Comparison of ENCODE assay signal across 1 cellular context in genomic region chr1:156623946-156624813, GRCh38.
TF ChIP-seq lines count a peak whose summit lies in the region.

No MANE protein-coding gene starts in this region.

TF ChIP-seq in K562, 482 proteins besides CTCF, POLR2A, EP300 and RAD21 (continued from another document and continues in another):
- TF ChIP-seq PCBP2 (IDR thresholded peaks at IDR 0.05; ENCODE audit: low read depth, low read length, poor library complexity, severe bottlenecking) (no peak), ARID3A (IDR thresholded peaks at IDR 0.05; ENCODE audit: borderline replicate concordance, low read depth, low read length) (no peak), GTF2A2 (tag; IDR thresholded peaks at IDR 0.05) (no peak), ZNF311 (CRISPR knock-in tag; IDR thresholded peaks at IDR 0.05) (no peak), ZBTB8A (IDR thresholded peaks at IDR 0.05; ENCODE audit: partially characterized antibody) (no peak), CREB1 (IDR thresholded peaks at IDR 0.05) (peak; percentile 91), CREB1 (CRISPR knock-in tag; IDR thresholded peaks at IDR 0.05) (peak; percentile 85), ZNF41 (CRISPR knock-in tag; conservative IDR thresholded peaks at IDR 0.05) (no peak), U2AF2 (optimal IDR thresholded peaks at IDR 0.05; ENCODE audit: low read depth, low read length) (no peak), HMG20A (CRISPR knock-in tag; conservative IDR thresholded peaks at IDR 0.05) (no peak), RB1 (IDR thresholded peaks at IDR 0.05; ENCODE audit: low read depth) (peak; percentile 69), ZKSCAN3 (CRISPR knock-in tag; IDR thresholded peaks at IDR 0.05) (no peak), LCOR (CRISPR knock-in tag; IDR thresholded peaks at IDR 0.05) (peak; percentile 57; the same call in 1 of the 2 replicates), MEF2D (tag; conservative IDR thresholded peaks at IDR 0.05; ENCODE audit: low read depth) (no peak), ZNF766 (CRISPR knock-in tag; conservative IDR thresholded peaks at IDR 0.05) (no peak), ZNF449 (CRISPR knock-in tag; IDR thresholded peaks at IDR 0.05) (no peak), WHSC1 (IDR thresholded peaks at IDR 0.05; ENCODE audit: low read length) (no peak), CTBP1 (IDR thresholded peaks at IDR 0.05; ENCODE audit: borderline replicate concordance) (peak; percentile 70; the same call in 1 of the 2 replicates), FIP1L1 (IDR thresholded peaks at IDR 0.05; ENCODE audit: low read depth, low read length, poor library complexity, severe bottlenecking) (peak; percentile 77), ESRRB (CRISPR knock-in tag; IDR thresholded peaks at IDR 0.05; ENCODE audit: borderline replicate concordance) (no peak), HMGXB4 (CRISPR knock-in tag; IDR thresholded peaks at IDR 0.05) (no peak), CHAMP1 (IDR thresholded peaks at IDR 0.05) (no peak), ZNF445 (CRISPR knock-in tag; IDR thresholded peaks at IDR 0.05; ENCODE audit: low read depth) (0 out of 2 replicates have a peak, but pooled peaks have one; percentile 22), ZNF143 (CRISPR knock-in tag; IDR thresholded peaks at IDR 0.05) (no peak; the same call in none of the 2 replicates), MCM5 (IDR thresholded peaks at IDR 0.05; ENCODE audit: low read depth) (no peak), ETV5 (CRISPR knock-in tag; IDR thresholded peaks at IDR 0.05; ENCODE audit: low read depth) (peak; percentile 51), ZNF263 (CRISPR knock-in tag; IDR thresholded peaks at IDR 0.05; ENCODE audit: borderline replicate concordance) (no peak), SETDB1 (IDR thresholded peaks at IDR 0.05; ENCODE audit: low read length) (no peak), E2F1 (CRISPR knock-in tag; IDR thresholded peaks at IDR 0.05) (0 out of 2 replicates have a peak, but pooled peaks have one; percentile 37), BRF1 (IDR thresholded peaks at IDR 0.05; ENCODE audit: borderline replicate concordance, extremely low read depth, insufficient read length) (no peak), SREBF2 (CRISPR knock-in tag; IDR thresholded peaks at IDR 0.05) (no peak), EHMT2 (IDR thresholded peaks at IDR 0.05) (no peak), ZNF23 (CRISPR knock-in tag; IDR thresholded peaks at IDR 0.05) (no peak), ZNF282 (CRISPR knock-in tag; IDR thresholded peaks at IDR 0.05) (0 out of 2 replicates have a peak, but pooled peaks have one; percentile 58), CHD1 (IDR thresholded peaks at IDR 0.05; ENCODE audit: low read length) (peak; percentile 59), MAZ (CRISPR knock-in tag; conservative IDR thresholded peaks at IDR 0.05 in 1 of 2, IDR thresholded peaks at IDR 0.05 in 1 of 2) (peak in 1 of 2 experiments; percentile 81; a peak in 3 of 4 replicates), POLR2AphosphoS5 (IDR thresholded peaks at IDR 0.05; ENCODE audit: control insufficient read depth, insufficient read depth, low read depth, low read length) (peak; percentile 78), ZKSCAN8 (CRISPR knock-in tag; IDR thresholded peaks at IDR 0.05) (no peak), HDAC3 (IDR thresholded peaks at IDR 0.05; ENCODE audit: borderline replicate concordance, partially characterized antibody) (no peak), CCAR2 (IDR thresholded peaks at IDR 0.05; ENCODE audit: low read depth, low read length) (no peak), TFE3 (CRISPR knock-in tag; IDR thresholded peaks at IDR 0.05) (no peak), NRF1 (conservative IDR thresholded peaks at IDR 0.05 in 1 of 2, IDR thresholded peaks at IDR 0.05 in 1 of 2) (no peak; a peak in 2 of 4 replicates), XRCC3 (IDR thresholded peaks at IDR 0.05) (no peak), ZZZ3 (IDR thresholded peaks at IDR 0.05) (no peak), ZFX (CRISPR knock-in tag; IDR thresholded peaks at IDR 0.05) (peak; percentile 73), ZNF3 (CRISPR knock-in tag; IDR thresholded peaks at IDR 0.05) (no peak), KLF10 (CRISPR knock-in tag; IDR thresholded peaks at IDR 0.05) (no peak), ZNF655 (CRISPR knock-in tag; IDR thresholded peaks at IDR 0.05) (no peak), ZNF75A (CRISPR knock-in tag; IDR thresholded peaks at IDR 0.05) (no peak), USF2 (CRISPR knock-in tag; IDR thresholded peaks at IDR 0.05) (no peak), HNRNPL (IDR thresholded peaks at IDR 0.05; ENCODE audit: low read depth, low read length) (no peak), NFIC (IDR thresholded peaks at IDR 0.05) (peak; percentile 35), PPARD (CRISPR knock-in tag; IDR thresholded peaks at IDR 0.05) (no peak), ZBTB33 (CRISPR knock-in tag; IDR thresholded peaks at IDR 0.05) (peak; percentile 57), ZBTB34 (CRISPR knock-in tag; IDR thresholded peaks at IDR 0.05) (no peak)
